18 cellular contexts compared by ENCODE assay signal in genomic region chr10:129712000-129712399, GRCh38.
"Had no signal": no experiment of that assay in that cellular context is flagged by ENCODE, and none has a peak within 500 bp of the region (broad histone marks: within the 10 kb centered on the region; RNA-seq: fewer than 3 reads in every experiment).

No MANE protein-coding gene starts in this region.

- H3K9me3 ChIP-seq: neutrophil, pancreas, sigmoid colon, thyroid gland had no signal

- FAIRE-seq: frontal cortex, keratinocyte, pancreas had no signal

- H3K4me1 Mint-ChIP-seq: immature natural killer cell; stimulated activated naive CD8-positive, alpha-beta T cell treated with anti-CD3 and anti-CD28 coated beads, Interleukin-15, amount 100 ng/mL, for 72 hours had no signal

- H3K27me3 Mint-ChIP-seq: effector memory CD8-positive, alpha-beta T cell; naive thymus-derived CD8-positive, alpha-beta T cell; stimulated activated naive CD8-positive, alpha-beta T cell treated with anti-CD3 and anti-CD28 coated beads, Interleukin-15, amount 100 ng/mL, for 72 hours had no signal

- H3K36me3 ChIP-seq: neutrophil, pancreas, thyroid gland had no signal

- H3K27ac Mint-ChIP-seq: effector memory CD8-positive, alpha-beta T cell; naive thymus-derived CD8-positive, alpha-beta T cell; nephron progenitor cell; progenitor cell of endocrine pancreas; stimulated activated naive CD8-positive, alpha-beta T cell treated with anti-CD3 and anti-CD28 coated beads, Interleukin-15, amount 100 ng/mL, for 72 hours had no signal

- H3K4me3 ChIP-seq: pancreas, sigmoid colon, thyroid gland had no signal

- H3K9me3 Mint-ChIP-seq: effector memory CD8-positive, alpha-beta T cell; immature natural killer cell; nephron progenitor cell had no signal

- H3K27ac ChIP-seq: neutrophil, pancreas, sigmoid colon, thyroid gland had no signal

- ATAC-seq: effector memory CD8-positive, alpha-beta T cell; naive thymus-derived CD8-positive, alpha-beta T cell; stimulated activated naive CD8-positive, alpha-beta T cell treated with anti-CD3 and anti-CD28 coated beads, Interleukin-15, amount 100 ng/mL, for 72 hours had no signal

- H3K4me3 Mint-ChIP-seq: effector memory CD8-positive, alpha-beta T cell; immature natural killer cell; naive thymus-derived CD8-positive, alpha-beta T cell; nephron progenitor cell; stimulated activated naive CD8-positive, alpha-beta T cell treated with anti-CD3 and anti-CD28 coated beads, Interleukin-15, amount 100 ng/mL, for 72 hours had no signal

- H3K27me3 ChIP-seq: neutrophil, pancreas, sigmoid colon, thyroid gland had no signal

- DNase-seq: cortex of kidney; effector memory CD8-positive, alpha-beta T cell; hypothalamus; immature natural killer cell; mammary epithelial cell; naive thymus-derived CD8-positive, alpha-beta T cell; nephron progenitor cell; pancreas; sigmoid colon; stimulated activated CD8-positive, alpha-beta memory T cell treated with anti-CD3 and anti-CD28 coated beads, Interleukin-4, amount 100 ng/mL, for 48 hours; stimulated activated naive CD4-positive, alpha-beta T cell; stimulated activated naive CD8-positive, alpha-beta T cell treated with anti-CD3 and anti-CD28 coated beads, Interleukin-15, amount 100 ng/mL, for 72 hours; thyroid gland; trophoblast cell had no signal
